Comparison of ENCODE assay signal across 20 cellular contexts in genomic region chr12:128534906-128535305, GRCh38.
DNase-seq lines count a peak whose midpoint lies in the region; ATAC-seq, FAIRE-seq and TF ChIP-seq lines count a peak whose summit lies in the region.
"Had no signal": no experiment of that assay in that cellular context is flagged by ENCODE, and none has a peak within 500 bp of the region (broad histone marks: within the 10 kb centered on the region; RNA-seq: fewer than 3 reads in every experiment).

No MANE protein-coding gene starts in this region.

- no peak for FAIRE-seq in H54 (lab: Jason Lieb, UNC)
- FAIRE-seq: GM18507 had no signal

- ATAC-seq in GM18870 (IDR thresholded peaks at IDR 0.05; ENCODE audit: unreplicated experiment) (peak; percentile 58), GM21786 (IDR thresholded peaks at IDR 0.05; ENCODE audit: unreplicated experiment) (peak; percentile 61), HG03469 (IDR thresholded peaks at IDR 0.05; ENCODE audit: unreplicated experiment) (peak; percentile 50), GM21526 (IDR thresholded peaks at IDR 0.05; ENCODE audit: low FRiP score, unreplicated experiment) (no peak)
- peak; percentile 85 for ATAC-seq in stimulated activated effector memory CD8-positive, alpha-beta T cell treated with anti-CD3 and anti-CD28 coated beads, Interleukin-12 subunit alpha, Interleukin-12 subunit beta, amount 100 ng/mL, for 72 hours
- ATAC-seq: gastrocnemius medialis, left lung, mucosa of descending colon had no signal

- DNase-seq in stimulated activated effector memory CD8-positive, alpha-beta T cell treated with anti-CD3 and anti-CD28 coated beads, Interleukin-12 subunit alpha, Interleukin-12 subunit beta, amount 100 ng/mL, for 72 hours (ENCODE audit: low spot score in 2 of 2) = no peak
- DNase-seq in NCI-H2029 treated with DMSO at 0.1 percent for 48 hours (lab: John Stamatoyannopoulos, UW) (no peak), H54 (ENCODE audit: insufficient read length, low spot score) (no peak)
- DNase-seq: activated naive CD8-positive, alpha-beta T cell treated with anti-CD3 and anti-CD28 coated beads, Interleukin-2, amount 10 ng/mL, durations not matched to agents 7 days and 5 days; dermis blood vessel endothelial cell; gastrocnemius medialis; Kasumi-1; left lung; mucosa of descending colon; retina; stimulated activated CD4-positive, alpha-beta T cell treated with anti-CD3 and anti-CD28 coated beads, Interleukin-12 subunit alpha, Interleukin-12 subunit beta, amount 100 ng/mL, for 4 hours; stimulated activated naive CD4-positive, alpha-beta T cell; transverse colon had no signal

- H3K36me3 Mint-ChIP-seq in stimulated activated effector memory CD8-positive, alpha-beta T cell treated with anti-CD3 and anti-CD28 coated beads, Interleukin-12 subunit alpha, Interleukin-12 subunit beta, amount 100 ng/mL, for 72 hours = no peaks in the 10 kb centered on the region
- H3K36me3 Mint-ChIP-seq: activated naive CD8-positive, alpha-beta T cell treated with anti-CD3 and anti-CD28 coated beads, Interleukin-2, amount 10 ng/mL, durations not matched to agents 7 days and 5 days had no signal

- peaks cover 13% of the 10 kb centered on the region for H3K4me1 Mint-ChIP-seq in stimulated activated effector memory CD8-positive, alpha-beta T cell treated with anti-CD3 and anti-CD28 coated beads, Interleukin-12 subunit alpha, Interleukin-12 subunit beta, amount 100 ng/mL, for 72 hours
- H3K4me1 Mint-ChIP-seq: activated naive CD8-positive, alpha-beta T cell treated with anti-CD3 and anti-CD28 coated beads, Interleukin-2, amount 10 ng/mL, durations not matched to agents 7 days and 5 days; B cell had no signal

- H3K27ac Mint-ChIP-seq in stimulated activated effector memory CD8-positive, alpha-beta T cell treated with anti-CD3 and anti-CD28 coated beads, Interleukin-12 subunit alpha, Interleukin-12 subunit beta, amount 100 ng/mL, for 72 hours = no peak overlapping the region
- H3K27ac Mint-ChIP-seq: activated naive CD8-positive, alpha-beta T cell treated with anti-CD3 and anti-CD28 coated beads, Interleukin-2, amount 10 ng/mL, durations not matched to agents 7 days and 5 days; activated T-cell treated with anti-CD3 and anti-CD28 coated beads, Interleukin-2, amount 50 U/mL, for 72 hours; B cell had no signal

- no peak overlapping the region for H3K4me3 Mint-ChIP-seq in stimulated activated effector memory CD8-positive, alpha-beta T cell treated with anti-CD3 and anti-CD28 coated beads, Interleukin-12 subunit alpha, Interleukin-12 subunit beta, amount 100 ng/mL, for 72 hours
- H3K4me3 Mint-ChIP-seq: activated naive CD8-positive, alpha-beta T cell treated with anti-CD3 and anti-CD28 coated beads, Interleukin-2, amount 10 ng/mL, durations not matched to agents 7 days and 5 days; B cell had no signal

- no peak for TF ChIP-seq POLR2A in H54 (IDR thresholded peaks at IDR 0.05; ENCODE audit: low read depth, low read length)

- H3K9me3 Mint-ChIP-seq in stimulated activated effector memory CD8-positive, alpha-beta T cell treated with anti-CD3 and anti-CD28 coated beads, Interleukin-12 subunit alpha, Interleukin-12 subunit beta, amount 100 ng/mL, for 72 hours = no peaks in the 10 kb centered on the region
- H3K9me3 Mint-ChIP-seq: activated naive CD8-positive, alpha-beta T cell treated with anti-CD3 and anti-CD28 coated beads, Interleukin-2, amount 10 ng/mL, durations not matched to agents 7 days and 5 days had no signal
